21 cellular contexts compared by ENCODE assay signal in the genomic region with DNA sequence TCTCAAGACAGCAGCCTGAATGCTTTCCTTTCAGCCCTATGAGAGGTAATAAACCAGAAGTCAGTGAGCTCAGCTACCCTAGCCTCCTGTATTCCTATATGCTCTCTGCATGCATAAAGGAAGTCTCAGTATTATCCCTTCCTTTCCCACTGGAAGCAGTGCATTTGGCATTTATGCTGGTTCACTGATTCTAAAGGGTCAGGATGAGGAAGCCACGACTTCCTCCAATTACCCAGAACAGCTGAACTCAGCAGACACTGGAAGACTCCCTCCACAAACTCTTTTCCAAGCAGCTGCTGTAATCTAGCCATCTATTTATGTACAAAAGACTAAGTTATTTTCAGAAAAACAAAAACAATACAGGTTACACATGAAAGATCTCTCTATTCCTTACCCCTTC.
"Had no signal": no experiment of that assay in that cellular context is flagged by ENCODE, and none has a peak within 500 bp of the region (broad histone marks: within the 10 kb centered on the region; RNA-seq: fewer than 3 reads in every experiment).

No MANE protein-coding gene starts in this region.

- H3K4me1 ChIP-seq: body of pancreas, left ventricle myocardium inferior, transverse colon, vagina had no signal

- H3K27ac Mint-ChIP-seq: activated CD4-positive, alpha-beta T cell treated with anti-CD3 and anti-CD28 coated beads, Interleukin-2, amount 10 ng/mL, durations not matched to agents 7 days and 5 days; activated naive CD8-positive, alpha-beta T cell; nephron progenitor cell had no signal

- H3K4me2 ChIP-seq: hepatocyte had no signal

- H3K4me3 ChIP-seq: body of pancreas, hepatocyte, left ventricle myocardium inferior, ovary, transverse colon, vagina had no signal

- H3K9me3 Mint-ChIP-seq: activated CD4-positive, alpha-beta T cell treated with anti-CD3 and anti-CD28 coated beads, Interleukin-2, amount 10 ng/mL, durations not matched to agents 7 days and 5 days; nephron progenitor cell had no signal

- H3K4me3 Mint-ChIP-seq: activated CD4-positive, alpha-beta T cell treated with anti-CD3 and anti-CD28 coated beads, Interleukin-2, amount 10 ng/mL, durations not matched to agents 7 days and 5 days; activated naive CD8-positive, alpha-beta T cell; nephron progenitor cell had no signal

- H3K27me3 ChIP-seq: body of pancreas, hepatocyte, ovary, transverse colon, vagina had no signal

- H3K36me3 ChIP-seq: left ventricle myocardium inferior, ovary, transverse colon, vagina had no signal

- H3K4me1 Mint-ChIP-seq: activated CD4-positive, alpha-beta T cell treated with anti-CD3 and anti-CD28 coated beads, Interleukin-2, amount 10 ng/mL, durations not matched to agents 7 days and 5 days had no signal

- H3K27ac ChIP-seq: body of pancreas, hepatocyte, left ventricle myocardium inferior, ovary, transverse colon, vagina had no signal

- H3K36me3 Mint-ChIP-seq: activated naive CD8-positive, alpha-beta T cell had no signal

- H3K27me3 Mint-ChIP-seq: activated CD4-positive, alpha-beta T cell treated with anti-CD3 and anti-CD28 coated beads, Interleukin-2, amount 10 ng/mL, durations not matched to agents 7 days and 5 days; activated naive CD8-positive, alpha-beta T cell had no signal

- DNase-seq: activated CD4-positive, alpha-beta T cell treated with anti-CD3 and anti-CD28 coated beads, Interleukin-2, amount 10 ng/mL, durations not matched to agents 7 days and 5 days; activated CD4-positive, CD25-positive, alpha-beta regulatory T cell; activated CD8-positive, alpha-beta memory T cell treated with anti-CD3 and anti-CD28 coated beads, Interleukin-2, amount 50 U/mL, for 48 hours; activated gamma-delta T cell treated with Interleukin-2 at 50 U/mL for 16 hours; amniotic stem cell; body of pancreas; caudate nucleus; islet precursor cell; left ventricle myocardium inferior; mesenchymal stem cell; nephron progenitor cell; ovary; stimulated activated CD4-positive, alpha-beta T cell treated with anti-CD3 and anti-CD28 coated beads, Interleukin-12 subunit alpha, Interleukin-12 subunit beta, amount 100 ng/mL, for 4 hours; stimulated activated CD4-positive, alpha-beta T cell treated with anti-CD3 and anti-CD28 coated beads, Interleukin-2, amount 100 ng/mL, for 24 hours; stimulated activated naive CD4-positive, alpha-beta T cell treated with Interleukin-2 at 50 U/mL for 16 hours; substantia nigra; T-helper 2 cell; transverse colon had no signal

- H3K9me3 ChIP-seq: body of pancreas, left ventricle myocardium inferior, ovary, transverse colon, vagina had no signal

- H2AFZ ChIP-seq: hepatocyte had no signal

- ATAC-seq: body of pancreas had no signal

- H3K79me2 ChIP-seq: hepatocyte had no signal
